Comparison of ENCODE assay signal across 1 cellular context in the genomic region with DNA sequence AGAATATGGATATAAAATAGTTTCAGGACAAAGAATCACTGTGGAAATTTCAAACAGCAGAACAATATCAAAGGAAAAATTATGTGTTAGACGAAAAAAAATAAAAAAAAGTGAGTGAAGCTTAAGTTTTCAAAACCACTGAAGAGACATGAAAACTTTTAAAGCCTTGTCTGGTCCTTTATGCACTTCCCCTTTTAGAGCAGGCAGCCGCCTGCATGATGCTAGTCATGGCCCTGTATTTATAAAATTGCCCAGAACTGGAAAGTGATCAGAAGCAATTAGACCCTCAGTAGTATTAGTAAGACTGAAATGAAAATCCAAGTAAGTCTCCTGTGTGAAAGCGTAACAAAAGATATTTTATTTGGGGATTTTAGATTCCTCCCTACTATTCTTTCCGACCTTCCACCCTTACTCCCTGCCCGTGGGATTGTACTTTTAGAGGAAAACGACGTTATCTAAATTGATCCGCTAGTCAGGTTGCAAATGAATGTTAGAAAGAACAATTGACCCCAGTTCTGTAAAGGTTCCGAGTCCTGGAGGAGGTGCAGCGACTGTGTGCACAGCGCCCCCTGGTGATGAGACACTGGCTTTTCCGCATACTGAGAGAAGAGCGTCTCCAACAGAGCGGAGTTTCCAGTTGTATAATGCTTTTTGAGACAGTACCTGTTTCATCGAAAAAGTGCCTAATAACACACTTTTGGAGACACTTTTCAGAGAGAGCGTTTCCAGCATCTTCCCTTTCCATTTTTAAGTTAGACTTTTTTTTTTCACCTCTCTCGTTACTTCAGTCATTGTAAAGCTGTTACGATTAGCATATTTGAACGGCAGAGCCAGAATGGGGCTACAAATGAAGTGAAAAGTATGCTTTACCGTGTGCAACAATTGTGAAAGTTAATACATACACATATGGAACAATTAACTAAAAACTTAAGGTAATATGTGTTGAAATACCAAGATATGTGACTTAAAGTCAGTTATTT.
TF ChIP-seq lines count a peak whose summit lies in the region.

No MANE protein-coding gene starts in this region.

TF ChIP-seq in HepG2, 621 proteins besides CTCF, POLR2A, EP300 and RAD21 (continued from another document):
- TF ChIP-seq, protein P1, sequence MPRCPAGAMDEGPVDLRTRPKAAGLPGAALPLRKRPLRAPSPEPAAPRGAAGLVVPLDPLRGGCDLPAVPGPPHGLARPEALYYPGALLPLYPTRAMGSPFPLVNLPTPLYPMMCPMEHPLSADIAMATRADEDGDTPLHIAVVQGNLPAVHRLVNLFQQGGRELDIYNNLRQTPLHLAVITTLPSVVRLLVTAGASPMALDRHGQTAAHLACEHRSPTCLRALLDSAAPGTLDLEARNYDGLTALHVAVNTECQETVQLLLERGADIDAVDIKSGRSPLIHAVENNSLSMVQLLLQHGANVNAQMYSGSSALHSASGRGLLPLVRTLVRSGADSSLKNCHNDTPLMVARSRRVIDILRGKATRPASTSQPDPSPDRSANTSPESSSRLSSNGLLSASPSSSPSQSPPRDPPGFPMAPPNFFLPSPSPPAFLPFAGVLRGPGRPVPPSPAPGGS (CRISPR knock-in tag; IDR thresholded peaks at IDR 0.05), result no peak
- TF ChIP-seq ZNF616 (CRISPR knock-in tag; IDR thresholded peaks at IDR 0.05; ENCODE audit: low read depth) (no peak), ZNF879 (CRISPR knock-in tag; IDR thresholded peaks at IDR 0.05) (no peak), FOXA3 (CRISPR knock-in tag; IDR thresholded peaks at IDR 0.05) (no peak), NCOA1 (CRISPR knock-in tag; IDR thresholded peaks at IDR 0.05) (no peak), STAG1 (CRISPR knock-in tag; IDR thresholded peaks at IDR 0.05) (peak; percentile 78), ATF7 (IDR thresholded peaks at IDR 0.05) (no peak), ATF7 (CRISPR knock-in tag; IDR thresholded peaks at IDR 0.05) (no peak), RBFOX2 (IDR thresholded peaks at IDR 0.05; ENCODE audit: low read depth, low read length) (0 out of 2 replicates have a peak, but pooled peaks have one; percentile 21), LCORL (IDR thresholded peaks at IDR 0.05) (no peak), LCORL (CRISPR knock-in tag; IDR thresholded peaks at IDR 0.05) (no peak), JUND (CRISPR knock-in tag; IDR thresholded peaks at IDR 0.05) (no peak), RARA (CRISPR knock-in tag; IDR thresholded peaks at IDR 0.05) (no peak), XRCC5 (optimal IDR thresholded peaks at IDR 0.05; ENCODE audit: low read length) (peak; percentile 65), BCL6 (CRISPR knock-in tag; IDR thresholded peaks at IDR 0.05) (no peak), ZNF598 (CRISPR knock-in tag; IDR thresholded peaks at IDR 0.05; ENCODE audit: borderline replicate concordance) (no peak), RAD51 (IDR thresholded peaks at IDR 0.05; ENCODE audit: borderline replicate concordance) (no peak), ONECUT2 (CRISPR knock-in tag; IDR thresholded peaks at IDR 0.05) (no peak), ZNF788 (CRISPR knock-in tag; IDR thresholded peaks at IDR 0.05; ENCODE audit: borderline replicate concordance) (no peak), SP5 (CRISPR knock-in tag; IDR thresholded peaks at IDR 0.05; ENCODE audit: borderline replicate concordance, low read depth) (no peak), RBM22 (optimal IDR thresholded peaks at IDR 0.05; ENCODE audit: low read length) (peak; percentile 90), POLR2G (IDR thresholded peaks at IDR 0.05; ENCODE audit: low read depth, low read length) (0 out of 2 replicates have a peak, but pooled peaks have one; percentile 19), ZBTB7B (CRISPR knock-in tag; IDR thresholded peaks at IDR 0.05) (no peak), GTF3A (CRISPR knock-in tag; conservative IDR thresholded peaks at IDR 0.05) (no peak), SALL1 (CRISPR knock-in tag; IDR thresholded peaks at IDR 0.05) (0 out of 2 replicates have a peak, but pooled peaks have one; percentile 14), ZNF839 (CRISPR knock-in tag; IDR thresholded peaks at IDR 0.05; ENCODE audit: borderline replicate concordance) (no peak), HNF4A (CRISPR knock-in tag; IDR thresholded peaks at IDR 0.05) (no peak), SP1 (IDR thresholded peaks at IDR 0.05) (no peak), SP1 (CRISPR knock-in tag; IDR thresholded peaks at IDR 0.05) (no peak), KLF12 (CRISPR knock-in tag; IDR thresholded peaks at IDR 0.05; ENCODE audit: borderline replicate concordance) (no peak), SNAI1 (CRISPR knock-in tag; IDR thresholded peaks at IDR 0.05; ENCODE audit: borderline replicate concordance) (no peak), PPARG (CRISPR knock-in tag; conservative IDR thresholded peaks at IDR 0.05) (0 out of 2 replicates have a peak, but pooled peaks have one; percentile 12), KMT2B (CRISPR knock-in tag; IDR thresholded peaks at IDR 0.05) (no peak), NR2F6 (IDR thresholded peaks at IDR 0.05) (no peak), NR2F6 (CRISPR knock-in tag; IDR thresholded peaks at IDR 0.05) (no peak), ARNTL (CRISPR knock-in tag; IDR thresholded peaks at IDR 0.05) (no peak), ZNF235 (CRISPR knock-in tag; IDR thresholded peaks at IDR 0.05; ENCODE audit: borderline replicate concordance) (no peak), HIVEP1 (CRISPR knock-in tag; IDR thresholded peaks at IDR 0.05) (no peak), ZNF775 (CRISPR knock-in tag; IDR thresholded peaks at IDR 0.05; ENCODE audit: borderline replicate concordance) (no peak), TARDBP (CRISPR knock-in tag; IDR thresholded peaks at IDR 0.05) (no peak), XBP1 (CRISPR knock-in tag; IDR thresholded peaks at IDR 0.05) (no peak), ZNF747 (CRISPR knock-in tag; IDR thresholded peaks at IDR 0.05; ENCODE audit: borderline replicate concordance) (no peak), TMF1 (CRISPR knock-in tag; IDR thresholded peaks at IDR 0.05; ENCODE audit: low read depth) (no peak), KDM4B (CRISPR knock-in tag; IDR thresholded peaks at IDR 0.05) (no peak), POLR2AphosphoS5 (IDR thresholded peaks at IDR 0.05; ENCODE audit: low read depth, low read length) (no peak), SMC3 (IDR thresholded peaks at IDR 0.05; ENCODE audit: low read length) (peak; percentile 92)
- TF ChIP-seq, protein P2, sequence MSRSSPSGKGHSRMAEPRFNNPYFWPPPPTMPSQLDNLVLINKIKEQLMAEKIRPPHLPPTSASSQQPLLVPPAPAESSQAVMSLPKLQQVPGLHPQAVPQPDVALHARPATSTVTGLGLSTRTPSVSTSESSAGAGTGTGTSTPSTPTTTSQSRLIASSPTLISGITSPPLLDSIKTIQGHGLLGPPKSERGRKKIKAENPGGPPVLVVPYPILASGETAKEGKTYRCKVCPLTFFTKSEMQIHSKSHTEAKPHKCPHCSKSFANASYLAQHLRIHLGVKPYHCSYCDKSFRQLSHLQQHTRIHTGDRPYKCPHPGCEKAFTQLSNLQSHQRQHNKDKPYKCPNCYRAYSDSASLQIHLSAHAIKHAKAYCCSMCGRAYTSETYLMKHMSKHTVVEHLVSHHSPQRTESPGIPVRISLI (CRISPR knock-in tag; IDR thresholded peaks at IDR 0.05; ENCODE audit: borderline replicate concordance), result no peak
- TF ChIP-seq, protein P3, sequence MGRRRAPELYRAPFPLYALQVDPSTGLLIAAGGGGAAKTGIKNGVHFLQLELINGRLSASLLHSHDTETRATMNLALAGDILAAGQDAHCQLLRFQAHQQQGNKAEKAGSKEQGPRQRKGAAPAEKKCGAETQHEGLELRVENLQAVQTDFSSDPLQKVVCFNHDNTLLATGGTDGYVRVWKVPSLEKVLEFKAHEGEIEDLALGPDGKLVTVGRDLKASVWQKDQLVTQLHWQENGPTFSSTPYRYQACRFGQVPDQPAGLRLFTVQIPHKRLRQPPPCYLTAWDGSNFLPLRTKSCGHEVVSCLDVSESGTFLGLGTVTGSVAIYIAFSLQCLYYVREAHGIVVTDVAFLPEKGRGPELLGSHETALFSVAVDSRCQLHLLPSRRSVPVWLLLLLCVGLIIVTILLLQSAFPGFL (CRISPR knock-in tag; IDR thresholded peaks at IDR 0.05), result no peak
- TF ChIP-seq, protein P4, sequence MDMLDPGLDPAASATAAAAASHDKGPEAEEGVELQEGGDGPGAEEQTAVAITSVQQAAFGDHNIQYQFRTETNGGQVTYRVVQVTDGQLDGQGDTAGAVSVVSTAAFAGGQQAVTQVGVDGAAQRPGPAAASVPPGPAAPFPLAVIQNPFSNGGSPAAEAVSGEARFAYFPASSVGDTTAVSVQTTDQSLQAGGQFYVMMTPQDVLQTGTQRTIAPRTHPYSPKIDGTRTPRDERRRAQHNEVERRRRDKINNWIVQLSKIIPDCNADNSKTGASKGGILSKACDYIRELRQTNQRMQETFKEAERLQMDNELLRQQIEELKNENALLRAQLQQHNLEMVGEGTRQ (IDR thresholded peaks at IDR 0.05; ENCODE audit: low read depth, low read length), result no peak
- TF ChIP-seq, protein P4 (CRISPR knock-in tag; IDR thresholded peaks at IDR 0.05; ENCODE audit: borderline replicate concordance), result no peak
- TF ChIP-seq, protein P5, sequence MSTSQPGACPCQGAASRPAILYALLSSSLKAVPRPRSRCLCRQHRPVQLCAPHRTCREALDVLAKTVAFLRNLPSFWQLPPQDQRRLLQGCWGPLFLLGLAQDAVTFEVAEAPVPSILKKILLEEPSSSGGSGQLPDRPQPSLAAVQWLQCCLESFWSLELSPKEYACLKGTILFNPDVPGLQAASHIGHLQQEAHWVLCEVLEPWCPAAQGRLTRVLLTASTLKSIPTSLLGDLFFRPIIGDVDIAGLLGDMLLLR (CRISPR knock-in tag; IDR thresholded peaks at IDR 0.05), result no peak
- TF ChIP-seq, protein P6, sequence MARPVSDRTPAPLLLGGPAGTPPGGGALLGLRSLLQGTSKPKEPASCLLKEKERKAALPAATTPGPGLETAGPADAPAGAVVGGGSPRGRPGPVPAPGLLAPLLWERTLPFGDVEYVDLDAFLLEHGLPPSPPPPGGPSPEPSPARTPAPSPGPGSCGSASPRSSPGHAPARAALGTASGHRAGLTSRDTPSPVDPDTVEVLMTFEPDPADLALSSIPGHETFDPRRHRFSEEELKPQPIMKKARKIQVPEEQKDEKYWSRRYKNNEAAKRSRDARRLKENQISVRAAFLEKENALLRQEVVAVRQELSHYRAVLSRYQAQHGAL (CRISPR knock-in tag; IDR thresholded peaks at IDR 0.05; ENCODE audit: not compliant biosample characterization), result no peak
- TF ChIP-seq, protein P7, sequence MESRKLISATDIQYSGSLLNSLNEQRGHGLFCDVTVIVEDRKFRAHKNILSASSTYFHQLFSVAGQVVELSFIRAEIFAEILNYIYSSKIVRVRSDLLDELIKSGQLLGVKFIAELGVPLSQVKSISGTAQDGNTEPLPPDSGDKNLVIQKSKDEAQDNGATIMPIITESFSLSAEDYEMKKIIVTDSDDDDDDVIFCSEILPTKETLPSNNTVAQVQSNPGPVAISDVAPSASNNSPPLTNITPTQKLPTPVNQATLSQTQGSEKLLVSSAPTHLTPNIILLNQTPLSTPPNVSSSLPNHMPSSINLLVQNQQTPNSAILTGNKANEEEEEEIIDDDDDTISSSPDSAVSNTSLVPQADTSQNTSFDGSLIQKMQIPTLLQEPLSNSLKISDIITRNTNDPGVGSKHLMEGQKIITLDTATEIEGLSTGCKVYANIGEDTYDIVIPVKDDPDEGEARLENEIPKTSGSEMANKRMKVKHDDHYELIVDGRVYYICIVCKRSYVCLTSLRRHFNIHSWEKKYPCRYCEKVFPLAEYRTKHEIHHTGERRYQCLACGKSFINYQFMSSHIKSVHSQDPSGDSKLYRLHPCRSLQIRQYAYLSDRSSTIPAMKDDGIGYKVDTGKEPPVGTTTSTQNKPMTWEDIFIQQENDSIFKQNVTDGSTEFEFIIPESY (CRISPR knock-in tag; IDR thresholded peaks at IDR 0.05), result peak; percentile 98
- TF ChIP-seq, protein P8, sequence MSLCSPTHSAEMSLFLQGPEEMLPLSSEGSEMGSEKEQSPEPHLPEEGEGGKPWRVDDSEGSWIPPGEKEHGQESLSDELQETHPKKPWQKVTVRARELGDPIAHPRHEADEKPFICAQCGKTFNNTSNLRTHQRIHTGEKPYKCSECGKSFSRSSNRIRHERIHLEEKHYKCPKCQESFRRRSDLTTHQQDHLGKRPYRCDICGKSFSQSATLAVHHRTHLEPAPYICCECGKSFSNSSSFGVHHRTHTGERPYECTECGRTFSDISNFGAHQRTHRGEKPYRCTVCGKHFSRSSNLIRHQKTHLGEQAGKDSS (CRISPR knock-in tag; IDR thresholded peaks at IDR 0.05; ENCODE audit: borderline replicate concordance, low read depth), result no peak
- TF ChIP-seq, protein P9, sequence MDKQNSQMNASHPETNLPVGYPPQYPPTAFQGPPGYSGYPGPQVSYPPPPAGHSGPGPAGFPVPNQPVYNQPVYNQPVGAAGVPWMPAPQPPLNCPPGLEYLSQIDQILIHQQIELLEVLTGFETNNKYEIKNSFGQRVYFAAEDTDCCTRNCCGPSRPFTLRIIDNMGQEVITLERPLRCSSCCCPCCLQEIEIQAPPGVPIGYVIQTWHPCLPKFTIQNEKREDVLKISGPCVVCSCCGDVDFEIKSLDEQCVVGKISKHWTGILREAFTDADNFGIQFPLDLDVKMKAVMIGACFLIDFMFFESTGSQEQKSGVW (CRISPR knock-in tag; IDR thresholded peaks at IDR 0.05; ENCODE audit: borderline replicate concordance), result no peak
- TF ChIP-seq, protein P10, sequence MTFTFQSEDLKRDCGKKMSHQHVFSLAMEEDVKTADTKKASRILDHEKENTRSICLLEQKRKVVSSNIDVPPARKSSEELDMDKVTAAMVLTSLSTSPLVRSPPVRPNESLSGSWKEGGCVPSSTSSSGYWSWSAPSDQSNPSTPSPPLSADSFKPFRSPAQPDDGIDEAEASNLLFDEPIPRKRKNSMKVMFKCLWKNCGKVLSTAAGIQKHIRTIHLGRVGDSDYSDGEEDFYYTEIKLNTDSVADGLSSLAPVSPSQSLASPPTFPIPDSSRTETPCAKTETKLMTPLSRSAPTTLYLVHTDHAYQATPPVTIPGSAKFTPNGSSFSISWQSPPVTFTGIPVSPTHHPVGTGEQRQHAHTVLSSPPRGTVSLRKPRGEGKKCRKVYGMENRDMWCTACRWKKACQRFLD (CRISPR knock-in tag; IDR thresholded peaks at IDR 0.05; ENCODE audit: borderline replicate concordance), result no peak
- TF ChIP-seq, protein P11, sequence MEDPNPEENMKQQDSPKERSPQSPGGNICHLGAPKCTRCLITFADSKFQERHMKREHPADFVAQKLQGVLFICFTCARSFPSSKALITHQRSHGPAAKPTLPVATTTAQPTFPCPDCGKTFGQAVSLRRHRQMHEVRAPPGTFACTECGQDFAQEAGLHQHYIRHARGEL (CRISPR knock-in tag; IDR thresholded peaks at IDR 0.05), result no peak
